Comparison of ENCODE assay signal across 8 cellular contexts in genomic region chr21:33478182-33478581, GRCh38. TPM values are rescaled to one million over a fixed set of nuclear protein-coding genes. Genes with fewer than 3 reads are reported as not detected.
DNase-seq lines count a peak whose midpoint lies in the region; ATAC-seq and TF ChIP-seq lines count a peak whose summit lies in the region.

No MANE protein-coding gene starts in this region.

- H3K4me1 ChIP-seq in GM23248 (ENCODE audit: insufficient read depth) (no peaks in the 10 kb centered on the region), sigmoid colon (peaks cover 3 to 21% (median 17%) of the 10 kb centered on the region in 4 donors)

- no peaks in the 10 kb centered on the region for H3K27me3 Mint-ChIP-seq in T-cell

- TF ChIP-seq POLR2A in sigmoid colon (IDR thresholded peaks at IDR 0.05): no peak

- POLR2A ChIA-PET in T-cell (lab: Charles Lee): no interaction called here

- H3K4me3 ChIP-seq in GM23248 (peak overlapping the region; percentile 90), fibroblast of villous mesenchyme (ENCODE audit: low read depth, low read length) (peak overlapping the region; percentile 81), sigmoid colon (peak overlapping the region in 3 of 4 donors; percentile 94 to 99 (median 97))

- no peak for TF ChIP-seq CTCF in fibroblast of villous mesenchyme (IDR thresholded peaks at IDR 0.05; ENCODE audit: insufficient read depth, low read depth, low read length)
- no peak for TF ChIP-seq CTCF in sigmoid colon (IDR thresholded peaks at IDR 0.05)

- H4K20me1 ChIP-seq in GM23248 (ENCODE audit: insufficient read depth): no peaks in the 10 kb centered on the region

- peak overlapping the region; percentile 85 for H3K4me2 ChIP-seq in GM23248 (ENCODE audit: unreplicated experiment)

- ATAC-seq in T-cell (replicated peaks in 1 of 4) (no peak), HG03565 (IDR thresholded peaks at IDR 0.05; ENCODE audit: unreplicated experiment) (no peak), GM19351 (IDR thresholded peaks at IDR 0.05; ENCODE audit: unreplicated experiment) (no peak), GM19395 (IDR thresholded peaks at IDR 0.05; ENCODE audit: unreplicated experiment) (no peak)

- peaks cover 23 to 34% (median 29%) of the 10 kb centered on the region in 3 donors for H3K4me1 Mint-ChIP-seq in T-cell

- peak overlapping the region; percentile 82 for H2AFZ ChIP-seq in GM23248

- WGBS in GM23248 (ENCODE audit: low coverage in 1 of 2, low lambda C conversion rate in 2 of 2, missing lambda C conversion rate in 2 of 2), 2 experiments: 51 to 57% methylated on average over 9 of the region's 9 CpGs
- WGBS in sigmoid colon, 2 donors: 52 to 67% methylated on average over 9 of the region's 9 CpGs

- in situ Hi-C loops in GM23248 (cut with MboI): no loop called here

- peak overlapping the region; percentile 80 to 91 (median 91) for H3K4me3 Mint-ChIP-seq in T-cell

- H3K9me3 ChIP-seq in GM23248 (ENCODE audit: low read depth) (no peaks in the 10 kb centered on the region), sigmoid colon (no peaks in the 10 kb centered on the region)

- H3K27ac Mint-ChIP-seq in T-cell: peak overlapping the region; percentile 82

- no peaks in the 10 kb centered on the region for H3K27me3 ChIP-seq in GM23248 (replicated peaks; ENCODE audit: insufficient read depth)
- no peaks in the 10 kb centered on the region for H3K27me3 ChIP-seq in sigmoid colon

- peaks cover 54% of the 10 kb centered on the region for H3K79me2 ChIP-seq in GM23248 (ENCODE audit: insufficient read depth)

- no peaks in the 10 kb centered on the region for H3K9me3 Mint-ChIP-seq in T-cell

- DNase-seq in GM23248: no peak
- no peak for DNase-seq in T-cell
- no peak for DNase-seq in fibroblast of villous mesenchyme (ENCODE audit: low read depth)
- DNase-seq in sigmoid colon: no peak
- DNase-seq in NCI-H82 treated with DMSO at 0.1 percent for 48 hours (lab: John Stamatoyannopoulos, UW; ENCODE audit: unreplicated experiment): no peak

- peaks cover 4% of the 10 kb centered on the region for H3K36me3 Mint-ChIP-seq in T-cell

- no peak for TF ChIP-seq EP300 in sigmoid colon (IDR thresholded peaks at IDR 0.05)

- H3K9ac ChIP-seq in GM23248: peak overlapping the region; percentile 95

- no peaks in the 10 kb centered on the region for H3K9me2 ChIP-seq in GM23248 (ENCODE audit: insufficient read depth)

- intact Hi-C loops in sigmoid colon (cut with DNase I): loop anchor here (5.0 kb wide), 1 partner anchor 164 kb away; the partner anchor contains the start of genes CRYZL1 and ITSN1

- 0 out of 2 replicates have a peak, but pooled peaks cover 4% of the 10 kb centered on the region for H3F3A ChIP-seq in GM23248 (ENCODE audit: insufficient read depth)

- H3K36me3 ChIP-seq in GM23248 (ENCODE audit: low read depth): no peaks in the 10 kb centered on the region
- H3K36me3 ChIP-seq in sigmoid colon: no peaks in the 10 kb centered on the region

- H3K27ac ChIP-seq in GM23248: peak overlapping the region; percentile 95
- H3K27ac ChIP-seq in sigmoid colon: peak overlapping the region; percentile 96 to 100 (median 99)

- CTCF ChIA-PET in T-cell (lab: Charles Lee): no interaction called here

RNA-seq across cellular contexts. Expression of gene TMEM50B, which starts 1.6 kb away (rescaled TPM):
- total RNA-seq in GM23248 (2014; rRNA removed; shearing (Covaris generic)): 35.1 and 37.8 TPM in 2 replicates
- 43.9 and 45.1 TPM in 2 replicates for polyA plus RNA-seq in GM23248 (2016; fragmentation: Nextera tagmentation; extraction: Ambion mirVana)
- total RNA-seq in T-cell: 10 to 100 TPM; 47.0 to 98.9 (median 73.4) TPM
- 24.5 and 41.0 TPM in 2 replicates for total RNA-seq in fibroblast of villous mesenchyme
- total RNA-seq in sigmoid colon: 100 to 1,000 TPM in 2 of 4 donors, 10 to 100 TPM in 2; 63.3 to 106 (median 85.1) TPM
- 10 to 100 TPM in 1 of 3 donors, 1 to 10 TPM in 2; 9.0 to 41.8 (median 9.6) TPM for polyA plus RNA-seq in sigmoid colon

RNA-seq across cellular contexts. Expression of gene DNAJC28, which starts 13.3 kb away (rescaled TPM):
- total RNA-seq in GM23248 (2014; rRNA removed; shearing (Covaris generic)): 0.38 and 2.4 TPM in 2 replicates
- 2.0 TPM in 2 replicates for polyA plus RNA-seq in GM23248 (2016; fragmentation: Nextera tagmentation; extraction: Ambion mirVana)
- 1 to 10 TPM in 1 of 5 donors, under 1 TPM in 3, not detected in 1; 0.53 to 1.2 (median 0.75) TPM for total RNA-seq in T-cell
- total RNA-seq in fibroblast of villous mesenchyme: 1.9 and 2.2 TPM in 2 replicates
- 1 to 10 TPM; 2.0 to 3.0 (median 2.6) TPM for total RNA-seq in sigmoid colon
- 1 to 10 TPM; 1.6 to 3.7 (median 2.4) TPM for polyA plus RNA-seq in sigmoid colon
